Comparison of ENCODE assay signal across 14 cellular contexts in genomic region chr7:150852371-150852905, GRCh38. TPM values are rescaled to one million over a fixed set of nuclear protein-coding genes. Genes with fewer than 3 reads are reported as not detected.
DNase-seq lines count a peak whose midpoint lies in the region; ATAC-seq and TF ChIP-seq lines count a peak whose summit lies in the region.
"Had no signal": no experiment of that assay in that cellular context is flagged by ENCODE, and none has a peak within 500 bp of the region (broad histone marks: within the 10 kb centered on the region; RNA-seq: fewer than 3 reads in every experiment).

A gene with protein sequence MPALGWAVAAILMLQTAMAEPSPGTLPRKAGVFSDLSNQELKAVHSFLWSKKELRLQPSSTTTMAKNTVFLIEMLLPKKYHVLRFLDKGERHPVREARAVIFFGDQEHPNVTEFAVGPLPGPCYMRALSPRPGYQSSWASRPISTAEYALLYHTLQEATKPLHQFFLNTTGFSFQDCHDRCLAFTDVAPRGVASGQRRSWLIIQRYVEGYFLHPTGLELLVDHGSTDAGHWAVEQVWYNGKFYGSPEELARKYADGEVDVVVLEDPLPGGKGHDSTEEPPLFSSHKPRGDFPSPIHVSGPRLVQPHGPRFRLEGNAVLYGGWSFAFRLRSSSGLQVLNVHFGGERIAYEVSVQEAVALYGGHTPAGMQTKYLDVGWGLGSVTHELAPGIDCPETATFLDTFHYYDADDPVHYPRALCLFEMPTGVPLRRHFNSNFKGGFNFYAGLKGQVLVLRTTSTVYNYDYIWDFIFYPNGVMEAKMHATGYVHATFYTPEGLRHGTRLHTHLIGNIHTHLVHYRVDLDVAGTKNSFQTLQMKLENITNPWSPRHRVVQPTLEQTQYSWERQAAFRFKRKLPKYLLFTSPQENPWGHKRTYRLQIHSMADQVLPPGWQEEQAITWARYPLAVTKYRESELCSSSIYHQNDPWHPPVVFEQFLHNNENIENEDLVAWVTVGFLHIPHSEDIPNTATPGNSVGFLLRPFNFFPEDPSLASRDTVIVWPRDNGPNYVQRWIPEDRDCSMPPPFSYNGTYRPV (plus strand): TSS chr7:150852517. CDS start chr7:150856471, 3,954 bp downstream.

- H3K4me3 Mint-ChIP-seq in T-helper 17 cell = no peak within 1 kb of the TSS
- H3K4me3 Mint-ChIP-seq: neural progenitor cell had no signal

- H3K4me1 ChIP-seq in left ventricle myocardium inferior = no peaks in the 10 kb centered on the region
- H3K4me1 ChIP-seq: SJSA1, spleen, thyroid gland had no signal

- DNase-seq in activated CD8-positive, alpha-beta memory T cell treated with anti-CD3 and anti-CD28 coated beads for 24 hours = peak; percentile 38
- no peak for DNase-seq in activated CD8-positive, alpha-beta memory T cell treated with anti-CD3 and anti-CD28 coated beads, Interleukin-2, amount 50 U/mL, for 4 hours
- DNase-seq in T-helper 17 cell = no peak
- DNase-seq in left lobe of liver (ENCODE audit: low spot score) = no peak
- peak; percentile 26 for DNase-seq in ureter (ENCODE audit: low spot score)
- no peak for DNase-seq in NCI-H524 treated with DMSO at 0.1 percent for 48 hours (lab: John Stamatoyannopoulos, UW)
- no peak for DNase-seq in left ventricle myocardium inferior
- DNase-seq in activated naive CD4-positive, alpha-beta T cell treated with Interleukin-2 at 50 U/mL for 16 hours = no peak
- DNase-seq: NCI-H345, spleen had no signal

- no peaks in the 10 kb centered on the region for H3K36me3 ChIP-seq in left ventricle myocardium inferior
- H3K36me3 ChIP-seq: neural progenitor cell, SJSA1, spleen, thyroid gland had no signal

- ATAC-seq in T-helper 17 cell (no peak), left lobe of liver (no peak)

- H3K4me3 ChIP-seq in left ventricle myocardium inferior = no peak within 1 kb of the TSS
- H3K4me3 ChIP-seq: neural progenitor cell, SJSA1, spleen, thyroid gland had no signal

- no peak for TF ChIP-seq CTCF in left ventricle myocardium inferior (IDR thresholded peaks at IDR 0.05; ENCODE audit: borderline replicate concordance)

- H3K27me3 Mint-ChIP-seq in T-helper 17 cell = peaks cover 71% of the 10 kb centered on the region

- peaks cover 15% of the 10 kb centered on the region for H3K36me3 Mint-ChIP-seq in T-helper 17 cell (ENCODE audit: low read depth)
- H3K36me3 Mint-ChIP-seq: neural progenitor cell had no signal

- H3K27ac ChIP-seq in left ventricle myocardium inferior (replicated peaks) = no peak within 1 kb of the TSS
- H3K27ac ChIP-seq: neural progenitor cell, SJSA1, thyroid gland had no signal

- H3K27ac Mint-ChIP-seq in T-helper 17 cell = peak within 1 kb of the TSS; percentile 24
- H3K27ac Mint-ChIP-seq: neural progenitor cell had no signal

- H3K9me3 ChIP-seq in T-helper 17 cell (ENCODE audit: control insufficient read depth, low read length, poor library complexity, severe bottlenecking) = no peaks in the 10 kb centered on the region
- no peaks in the 10 kb centered on the region for H3K9me3 ChIP-seq in left ventricle myocardium inferior (replicated peaks)
- H3K9me3 ChIP-seq: SJSA1, spleen, thyroid gland had no signal

- intact Hi-C loops in left ventricle myocardium inferior (cut with micrococcal nuclease) = no loop called here

- peaks cover 8% of the 10 kb centered on the region for H3K4me1 Mint-ChIP-seq in T-helper 17 cell

- peaks cover 51% of the 10 kb centered on the region for H3K27me3 ChIP-seq in left ventricle myocardium inferior (ENCODE audit: low read depth)
- H3K27me3 ChIP-seq: neural progenitor cell, thyroid gland had no signal

RNA-seq across cellular contexts. Expression of the gene that starts here (rescaled TPM):
- total RNA-seq in T-helper 17 cell = not detected
- 18.9 TPM for total RNA-seq in left lobe of liver
- total RNA-seq in ureter = 1.5 TPM
- total RNA-seq in left ventricle myocardium inferior = 0.36 TPM
- total RNA-seq: fibroblast of villous mesenchyme, SJSA1 had no signal

Comparison
In these comparisons a context has a peak if more than half of its experiments do, and no peak if none do; other contexts are left out.
1. DNase-seq: peak in activated CD8-positive, alpha-beta memory T cell treated with anti-CD3 and anti-CD28 coated beads for 24 hours (single experiment) and ureter (single experiment); none in activated CD8-positive, alpha-beta memory T cell treated with anti-CD3 and anti-CD28 coated beads, Interleukin-2, amount 50 U/mL, for 4 hours (single experiment), T-helper 17 cell (0 of 3), left lobe of liver (single experiment), NCI-H524 treated with DMSO at 0.1 percent for 48 hours (single experiment), left ventricle myocardium inferior (single experiment) and activated naive CD4-positive, alpha-beta T cell treated with Interleukin-2 at 50 U/mL for 16 hours (single experiment).